12 cellular contexts compared by ENCODE assay signal in the genomic region with DNA sequence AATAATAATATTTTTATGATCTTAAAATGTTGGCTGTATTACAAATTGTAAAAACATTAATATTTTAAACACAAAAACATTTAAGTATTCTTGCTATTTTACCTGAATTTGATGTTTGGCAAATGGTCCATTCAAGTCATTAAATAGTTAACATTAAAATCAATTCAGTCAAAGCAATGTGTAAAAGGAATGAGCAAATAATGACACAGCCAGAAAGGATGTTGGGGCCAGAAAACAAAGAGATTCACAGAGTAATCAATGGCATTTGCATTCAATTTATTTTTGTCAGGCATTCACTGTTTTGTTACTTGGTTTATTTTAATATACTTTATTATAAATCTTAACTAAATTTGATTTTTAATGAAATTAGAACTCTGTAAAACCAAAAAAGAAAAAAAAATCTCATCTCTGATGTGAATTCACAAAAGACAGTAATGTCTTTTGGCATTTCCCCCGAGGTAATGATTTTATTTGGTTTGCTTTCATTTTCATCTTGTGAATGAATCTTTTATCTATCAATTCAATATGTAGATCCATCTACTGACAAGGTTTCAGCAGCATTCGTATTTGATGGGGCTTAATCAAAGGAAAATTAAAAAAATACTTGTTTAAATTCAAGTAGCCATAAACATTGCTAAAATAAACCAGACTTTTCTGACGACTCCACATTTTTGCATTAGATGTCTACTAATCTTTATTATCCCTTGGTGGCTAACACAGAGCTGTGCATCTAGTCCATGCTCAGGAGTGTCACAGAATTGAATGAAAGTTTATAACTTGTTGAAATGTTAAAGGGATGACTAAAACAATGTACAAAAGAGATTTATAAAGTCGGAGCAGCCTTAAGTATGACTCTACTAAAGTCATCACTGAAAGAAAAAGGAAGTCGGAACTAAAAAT.
DNase-seq lines count a peak whose midpoint lies in the region; ATAC-seq and TF ChIP-seq lines count a peak whose summit lies in the region.
"Had no signal": no experiment of that assay in that cellular context is flagged by ENCODE, and none has a peak within 500 bp of the region (broad histone marks: within the 10 kb centered on the region; RNA-seq: fewer than 3 reads in every experiment).

No MANE protein-coding gene starts in this region.

- H3K9ac ChIP-seq in mammary epithelial cell (ENCODE audit: insufficient read depth, low read length) = peak overlapping the region; percentile 14

- H3K9me3 ChIP-seq in CD8-positive, alpha-beta memory T cell (ENCODE audit: low read length) = no peaks in the 10 kb centered on the region
- H3K9me3 ChIP-seq in mammary epithelial cell (replicated peaks; ENCODE audit: insufficient read depth, low read length) = no peaks in the 10 kb centered on the region

- in situ Hi-C loops in mammary epithelial cell (cut with MboI; ENCODE audit: low sequenced_read_pairs in 2 of 2) = no loop called here

- H3K27ac ChIP-seq in CD8-positive, alpha-beta memory T cell (ENCODE audit: low read depth, low read length) = no peak overlapping the region
- H3K27ac ChIP-seq in mammary epithelial cell (ENCODE audit: insufficient read depth, low read depth, low read length) = no peak overlapping the region

- no peak for ATAC-seq in stimulated activated naive B cell treated with anti-CD40 and anti-IgM and Interleukin-4, amounts not matched to agents 10 μg/mL and 1 μg/mL and 100 μg/mL, for 72 hours (replicated peaks)
- no peak for ATAC-seq in GM19452 (IDR thresholded peaks at IDR 0.05; ENCODE audit: unreplicated experiment)
- ATAC-seq: stimulated activated naive CD8-positive, alpha-beta T cell treated with anti-CD3 and anti-CD28 coated beads, Interleukin-15, amount 100 ng/mL, for 72 hours had no signal

- no peak overlapping the region for H3K27ac Mint-ChIP-seq in CD8-positive, alpha-beta memory T cell
- no peak overlapping the region for H3K27ac Mint-ChIP-seq in stimulated activated naive B cell treated with anti-CD40 and anti-IgM and Interleukin-4, amounts not matched to agents 10 μg/mL and 1 μg/mL and 100 μg/mL, for 72 hours
- H3K27ac Mint-ChIP-seq in activated CD4-positive, alpha-beta memory T cell treated with anti-CD3 and anti-CD28 coated beads, Interleukin-2, amount 10 ng/mL, durations not matched to agents 7 days and 5 days = no peak overlapping the region
- H3K27ac Mint-ChIP-seq: stimulated activated naive CD8-positive, alpha-beta T cell treated with anti-CD3 and anti-CD28 coated beads, Interleukin-15, amount 100 ng/mL, for 72 hours had no signal

- CTCF ChIA-PET in CD8-positive, alpha-beta memory T cell (lab: Charles Lee) = no interaction called here
- CTCF ChIA-PET in mammary epithelial cell (lab: Charles Lee; ENCODE audit: low non-redundant PET) = no interaction called here
- CTCF ChIA-PET in activated CD4-positive, alpha-beta memory T cell treated with anti-CD3 and anti-CD28 coated beads, Interleukin-2, amount 10 ng/mL, durations not matched to agents 7 days and 5 days (lab: Charles Lee) = no interaction called here

- H3K79me2 ChIP-seq in mammary epithelial cell (ENCODE audit: insufficient read depth, low read length) = no peaks in the 10 kb centered on the region

- no peak for DNase-seq in CD8-positive, alpha-beta memory T cell
- DNase-seq in NCI-H69 (lab: John Stamatoyannopoulos, UW) = peak; percentile 40
- DNase-seq in mammary epithelial cell = no peak
- DNase-seq in myocyte (ENCODE audit: low read depth) = peak; percentile 32
- DNase-seq in stimulated activated naive B cell treated with anti-CD40 and anti-IgM and Interleukin-4, amounts not matched to agents 10 μg/mL and 1 μg/mL and 100 μg/mL, for 72 hours = no peak
- no peak for DNase-seq in stimulated activated CD4-positive, alpha-beta T cell treated with anti-CD3 and anti-CD28 coated beads, Interleukin-2, amount 100 ng/mL, for 48 hours
- no peak for DNase-seq in activated CD4-positive, alpha-beta memory T cell treated with anti-CD3 and anti-CD28 coated beads, Interleukin-2, amount 10 ng/mL, durations not matched to agents 7 days and 5 days
- DNase-seq: cortex of kidney; DMS 273 treated with DMSO at 0.1 percent for 48 hours; islet precursor cell; stimulated activated naive CD8-positive, alpha-beta T cell treated with anti-CD3 and anti-CD28 coated beads, Interleukin-15, amount 100 ng/mL, for 72 hours had no signal

- no peak for TF ChIP-seq CTCF in mammary epithelial cell (conservative IDR thresholded peaks at IDR 0.05 in 1 of 2, IDR thresholded peaks at IDR 0.05 in 1 of 2; ENCODE audit: extremely low read depth in 1 of 2, insufficient read depth in 1 of 2, low read depth in 1 of 2, low read length in 2 of 2)

- no peaks in the 10 kb centered on the region for H3K9me3 Mint-ChIP-seq in CD8-positive, alpha-beta memory T cell
- H3K9me3 Mint-ChIP-seq in stimulated activated naive B cell treated with anti-CD40 and anti-IgM and Interleukin-4, amounts not matched to agents 10 μg/mL and 1 μg/mL and 100 μg/mL, for 72 hours = no peaks in the 10 kb centered on the region
- no peaks in the 10 kb centered on the region for H3K9me3 Mint-ChIP-seq in activated CD4-positive, alpha-beta memory T cell treated with anti-CD3 and anti-CD28 coated beads, Interleukin-2, amount 10 ng/mL, durations not matched to agents 7 days and 5 days
- H3K9me3 Mint-ChIP-seq: stimulated activated naive CD8-positive, alpha-beta T cell treated with anti-CD3 and anti-CD28 coated beads, Interleukin-15, amount 100 ng/mL, for 72 hours had no signal

- H3K36me3 ChIP-seq in CD8-positive, alpha-beta memory T cell (ENCODE audit: insufficient read depth, low read length) = no peaks in the 10 kb centered on the region
- no peaks in the 10 kb centered on the region for H3K36me3 ChIP-seq in mammary epithelial cell (ENCODE audit: insufficient read depth, low read length)

- peaks cover 7 to 22% (median 11%) of the 10 kb centered on the region in 3 donors for H3K4me1 Mint-ChIP-seq in CD8-positive, alpha-beta memory T cell
- H3K4me1 Mint-ChIP-seq in stimulated activated naive B cell treated with anti-CD40 and anti-IgM and Interleukin-4, amounts not matched to agents 10 μg/mL and 1 μg/mL and 100 μg/mL, for 72 hours = no peaks in the 10 kb centered on the region
- no peaks in the 10 kb centered on the region for H3K4me1 Mint-ChIP-seq in activated CD4-positive, alpha-beta memory T cell treated with anti-CD3 and anti-CD28 coated beads, Interleukin-2, amount 10 ng/mL, durations not matched to agents 7 days and 5 days
- H3K4me1 Mint-ChIP-seq: stimulated activated naive CD8-positive, alpha-beta T cell treated with anti-CD3 and anti-CD28 coated beads, Interleukin-15, amount 100 ng/mL, for 72 hours had no signal

- H4K20me1 ChIP-seq in mammary epithelial cell (ENCODE audit: insufficient read depth, low read length) = no peaks in the 10 kb centered on the region

- H3K4me1 ChIP-seq in CD8-positive, alpha-beta memory T cell (ENCODE audit: insufficient read depth, low read length) = no peaks in the 10 kb centered on the region
- no peaks in the 10 kb centered on the region for H3K4me1 ChIP-seq in mammary epithelial cell (ENCODE audit: insufficient read depth, low read length)

- H3K27me3 Mint-ChIP-seq in CD8-positive, alpha-beta memory T cell = no peaks in the 10 kb centered on the region
- no peaks in the 10 kb centered on the region for H3K27me3 Mint-ChIP-seq in stimulated activated naive B cell treated with anti-CD40 and anti-IgM and Interleukin-4, amounts not matched to agents 10 μg/mL and 1 μg/mL and 100 μg/mL, for 72 hours
- no peaks in the 10 kb centered on the region for H3K27me3 Mint-ChIP-seq in activated CD4-positive, alpha-beta memory T cell treated with anti-CD3 and anti-CD28 coated beads, Interleukin-2, amount 10 ng/mL, durations not matched to agents 7 days and 5 days
- H3K27me3 Mint-ChIP-seq: stimulated activated naive CD8-positive, alpha-beta T cell treated with anti-CD3 and anti-CD28 coated beads, Interleukin-15, amount 100 ng/mL, for 72 hours had no signal

- no TSS peak for BruUV-seq in mammary epithelial cell (replicated peaks; lab: Mats Ljungman, UMichigan)

- H3K27me3 ChIP-seq in CD8-positive, alpha-beta memory T cell (ENCODE audit: insufficient read depth, low read length, poor library complexity, severe bottlenecking) = no peaks in the 10 kb centered on the region
- H3K27me3 ChIP-seq in mammary epithelial cell (ENCODE audit: insufficient read depth, low read length) = no peaks in the 10 kb centered on the region

- dilution Hi-C loops in mammary epithelial cell (cut with HindIII; ENCODE audit: low sequenced_read_pairs) = no loop called here

- no peak overlapping the region for H3K4me3 ChIP-seq in CD8-positive, alpha-beta memory T cell (ENCODE audit: low read length)
- peak overlapping the region in 2 of 3 experiments; percentile 40 to 43 for H3K4me3 ChIP-seq in mammary epithelial cell (replicated peaks in 1 of 3; ENCODE audit: insufficient read depth in 1 of 3, low read depth in 2 of 3, low read length in 3 of 3)

- 20% methylated on average over 5 of the region's 5 CpGs for WGBS in mammary epithelial cell (ENCODE audit: low coverage, missing lambda C conversion rate)

- peak overlapping the region in 5 of 7 donors; percentile 26 to 61 (median 36) for H3K4me3 Mint-ChIP-seq in CD8-positive, alpha-beta memory T cell
- H3K4me3 Mint-ChIP-seq in stimulated activated naive B cell treated with anti-CD40 and anti-IgM and Interleukin-4, amounts not matched to agents 10 μg/mL and 1 μg/mL and 100 μg/mL, for 72 hours = no peak overlapping the region
- no peak overlapping the region for H3K4me3 Mint-ChIP-seq in activated CD4-positive, alpha-beta memory T cell treated with anti-CD3 and anti-CD28 coated beads, Interleukin-2, amount 10 ng/mL, durations not matched to agents 7 days and 5 days
- H3K4me3 Mint-ChIP-seq: stimulated activated naive CD8-positive, alpha-beta T cell treated with anti-CD3 and anti-CD28 coated beads, Interleukin-15, amount 100 ng/mL, for 72 hours had no signal

- H3K4me2 ChIP-seq in mammary epithelial cell (ENCODE audit: insufficient read depth, low read depth, low read length) = peak overlapping the region; percentile 81

- H3K36me3 Mint-ChIP-seq in CD8-positive, alpha-beta memory T cell = no peaks in the 10 kb centered on the region
- no peaks in the 10 kb centered on the region for H3K36me3 Mint-ChIP-seq in stimulated activated naive B cell treated with anti-CD40 and anti-IgM and Interleukin-4, amounts not matched to agents 10 μg/mL and 1 μg/mL and 100 μg/mL, for 72 hours
- H3K36me3 Mint-ChIP-seq in activated CD4-positive, alpha-beta memory T cell treated with anti-CD3 and anti-CD28 coated beads, Interleukin-2, amount 10 ng/mL, durations not matched to agents 7 days and 5 days (ENCODE audit: low read depth) = no peaks in the 10 kb centered on the region

- POLR2A ChIA-PET in CD8-positive, alpha-beta memory T cell (lab: Charles Lee) = no interaction called here
- POLR2A ChIA-PET in activated CD4-positive, alpha-beta memory T cell treated with anti-CD3 and anti-CD28 coated beads, Interleukin-2, amount 10 ng/mL, durations not matched to agents 7 days and 5 days (lab: Charles Lee) = no interaction called here

- H2AFZ ChIP-seq in mammary epithelial cell (ENCODE audit: low read depth, low read length) = peak overlapping the region; percentile 72

- intact Hi-C loops in mammary epithelial cell (cut with micrococcal nuclease) = no loop called here

Comparison
In these comparisons a context has a peak if more than half of its experiments do, and no peak if none do; other contexts are left out.
1. DNase-seq: peak in NCI-H69 (single experiment) and myocyte (single experiment); none in CD8-positive, alpha-beta memory T cell (0 of 5), mammary epithelial cell (single experiment), stimulated activated naive B cell treated with anti-CD40 and anti-IgM and Interleukin-4, amounts not matched to agents 10 μg/mL and 1 μg/mL and 100 μg/mL, for 72 hours (single experiment), stimulated activated CD4-positive, alpha-beta T cell treated with anti-CD3 and anti-CD28 coated beads, Interleukin-2, amount 100 ng/mL, for 48 hours (0 of 2) and activated CD4-positive, alpha-beta memory T cell treated with anti-CD3 and anti-CD28 coated beads, Interleukin-2, amount 10 ng/mL, durations not matched to agents 7 days and 5 days (single experiment).
2. H3K4me3 Mint-ChIP-seq: peak in CD8-positive, alpha-beta memory T cell (5 of 7); none in stimulated activated naive B cell treated with anti-CD40 and anti-IgM and Interleukin-4, amounts not matched to agents 10 μg/mL and 1 μg/mL and 100 μg/mL, for 72 hours (0 of 2) and activated CD4-positive, alpha-beta memory T cell treated with anti-CD3 and anti-CD28 coated beads, Interleukin-2, amount 10 ng/mL, durations not matched to agents 7 days and 5 days (single experiment).